ENCODE assay signal across 20 cellular contexts in genomic region chr1:53132176-53132575, GRCh38. TPM values are rescaled to one million over a fixed set of nuclear protein-coding genes. Genes with fewer than 3 reads are reported as not detected.
DNase-seq lines count a peak whose midpoint lies in the region; ATAC-seq, FAIRE-seq and TF ChIP-seq lines count a peak whose summit lies in the region.
"Had no signal": no experiment of that assay in that cellular context is flagged by ENCODE, and none has a peak within 500 bp of the region (broad histone marks: within the 10 kb centered on the region; RNA-seq: fewer than 3 reads in every experiment).

No MANE protein-coding gene starts in this region.

- H3K27ac ChIP-seq in right lobe of liver (no peak overlapping the region), HepG2 (ENCODE audit: extremely low read length, insufficient read depth, low read length) (no peak overlapping the region), muscle layer of colon (ENCODE audit: low read depth, low read length) (peak overlapping the region; percentile 71), spleen (no peak overlapping the region)
- H3K27ac ChIP-seq: BLaER1 treated with 17β-estradiol and CSF1 and Interleukin-3, amounts not matched to agents 10 nM and 100 nM; GM23248 had no signal

- FAIRE-seq in HepG2 (lab: Jason Lieb, UNC) (no peak), frontal cortex (lab: Jason Lieb, UNC) (no peak)
- FAIRE-seq: A204.1, G401.6 had no signal

- TF ChIP-seq CTCF in right lobe of liver (IDR thresholded peaks at IDR 0.05) (no peak), HepG2 (CRISPR knock-in tag; IDR thresholded peaks at IDR 0.05) (no peak), spleen (IDR thresholded peaks at IDR 0.05 in 8 of 11, conservative IDR thresholded peaks at IDR 0.05 in 3 of 11) (no peak), foreskin fibroblast (IDR thresholded peaks at IDR 0.05; ENCODE audit: low read depth, low read length) (no peak)

- TF ChIP-seq RAD21 in HepG2 (CRISPR knock-in tag; IDR thresholded peaks at IDR 0.05): no peak

- no peak for ATAC-seq in right lobe of liver
- no peak for ATAC-seq in HepG2
- ATAC-seq in GM21367 (IDR thresholded peaks at IDR 0.05; ENCODE audit: unreplicated experiment): no peak
- ATAC-seq: HCT116 had no signal

- intact Hi-C loops in right lobe of liver (cut with DNase I) (no loop called here), HepG2 (cut with micrococcal nuclease; ENCODE audit: unreplicated experiment) (no loop called here), spleen (cut with DNase I; ENCODE audit: low total_unique reads) (no loop called here)

- H3K9ac ChIP-seq in HepG2 (ENCODE audit: insufficient read depth, low read depth, low read length) (no peak overlapping the region), muscle layer of colon (ENCODE audit: low read length) (no peak overlapping the region)
- H3K9ac ChIP-seq: BLaER1 treated with 17β-estradiol and CSF1 and Interleukin-3, amounts not matched to agents 10 nM and 100 nM; GM23248 had no signal

- no peak overlapping the region for H3K4me2 ChIP-seq in HepG2 (ENCODE audit: low read depth, low read length)
- H3K4me2 ChIP-seq: BLaER1 treated with 17β-estradiol and CSF1 and Interleukin-3, amounts not matched to agents 10 nM and 100 nM had no signal

- TF ChIP-seq POLR2A in right lobe of liver (IDR thresholded peaks at IDR 0.05) (no peak), HepG2 (IDR thresholded peaks at IDR 0.05; ENCODE audit: insufficient read depth in 1 of 2, low read depth in 2 of 2, low read length in 2 of 2) (no peak), spleen (IDR thresholded peaks at IDR 0.05) (no peak)

- no peak for TF ChIP-seq EP300 in HepG2 (IDR thresholded peaks at IDR 0.05; ENCODE audit: low read depth in 2 of 2, low read length in 2 of 2)
- TF ChIP-seq EP300 in HepG2 (CRISPR knock-in tag; IDR thresholded peaks at IDR 0.05; ENCODE audit: borderline replicate concordance): no peak

- POLR2A ChIA-PET in HepG2 (lab: Yijun Ruan, JAX): interaction anchor here (0.9 to 2.6 kb wide), 5 partner anchors 11 to 58 kb away, joined by 3 to 7 read pairs (median 4); no protein-coding TSS in a partner anchor

- H3K36me3 ChIP-seq in right lobe of liver: no peaks in the 10 kb centered on the region
- no peaks in the 10 kb centered on the region for H3K36me3 ChIP-seq in HepG2 (replicated peaks in 1 of 2; ENCODE audit: control insufficient read depth in 1 of 2, insufficient read depth in 2 of 2, low read length in 2 of 2)
- no peaks in the 10 kb centered on the region for H3K36me3 ChIP-seq in muscle layer of colon (ENCODE audit: insufficient read depth, low read length)
- H3K36me3 ChIP-seq in spleen: no peaks in the 10 kb centered on the region
- H3K36me3 ChIP-seq: BLaER1 treated with 17β-estradiol and CSF1 and Interleukin-3, amounts not matched to agents 10 nM and 100 nM; MG63 had no signal

- in situ Hi-C loops in HepG2 (cut with HindIII; ENCODE audit: extremely low pct_ligation_motif_present, low pct_unique_long_range_greater_than_20kb): no loop called here

- CTCF ChIA-PET in HepG2 (lab: Yijun Ruan, JAX; ENCODE audit: low intra/inter-chr PET ratio, low total read pairs): no interaction called here

- BruUV-seq in HepG2 (replicated peaks; lab: Mats Ljungman, UMichigan): no TSS peak

- H4K20me1 ChIP-seq in HepG2 (ENCODE audit: insufficient read depth, low read length): no peaks in the 10 kb centered on the region
- H4K20me1 ChIP-seq: BLaER1 treated with 17β-estradiol and CSF1 and Interleukin-3, amounts not matched to agents 10 nM and 100 nM had no signal

- peak in 2 of 3 donors; percentile 23 to 29 for DNase-seq in right lobe of liver
- no peak for DNase-seq in HepG2 (ENCODE audit: low spot score)
- peak; percentile 44 for DNase-seq in spleen
- no peak for DNase-seq in HT-29 (ENCODE audit: low spot score)
- DNase-seq in frontal cortex (ENCODE audit: low spot score in 2 of 2): no peak
- DNase-seq in foreskin fibroblast: no peak
- DNase-seq: DND-41, GM23248, Karpas-422, MG63, NCI-H1105, NCI-H1694, NCI-H510A treated with DMSO at 0.1 percent for 48 hours, NCI-H82 had no signal

- H3K79me2 ChIP-seq in HepG2 (ENCODE audit: insufficient read depth, low read length): no peaks in the 10 kb centered on the region

- H3K4me1 ChIP-seq in right lobe of liver: no peaks in the 10 kb centered on the region
- peaks cover 75% of the 10 kb centered on the region for H3K4me1 ChIP-seq in HepG2 (ENCODE audit: insufficient read depth, low read length)
- peaks cover 69% of the 10 kb centered on the region for H3K4me1 ChIP-seq in muscle layer of colon (ENCODE audit: insufficient read depth, low read length)
- H3K4me1 ChIP-seq in spleen: peaks cover 0 to 6% (median 0%) of the 10 kb centered on the region in 6 donors
- H3K4me1 ChIP-seq: BLaER1 treated with 17β-estradiol and CSF1 and Interleukin-3, amounts not matched to agents 10 nM and 100 nM had no signal

- H2AFZ ChIP-seq in HepG2 (ENCODE audit: low read length): no peak overlapping the region
- H2AFZ ChIP-seq: GM23248 had no signal

- H3K27me3 ChIP-seq in right lobe of liver (no peaks in the 10 kb centered on the region), HepG2 (ENCODE audit: control insufficient read depth in 1 of 2, insufficient read depth in 2 of 2, low read length in 2 of 2) (peaks cover 3 to 5% of the 10 kb centered on the region in 2 experiments; a peak in 3 of 5 replicates), muscle layer of colon (ENCODE audit: control insufficient read depth in 1 of 2, insufficient read depth in 2 of 2, low read length in 2 of 2) (no peaks in the 10 kb centered on the region), spleen (replicated peaks in 1 of 7) (no peaks in the 10 kb centered on the region)
- H3K27me3 ChIP-seq: BLaER1 treated with 17β-estradiol and CSF1 and Interleukin-3, amounts not matched to agents 10 nM and 100 nM; MG63 had no signal

- 70% methylated on average over 8 of the region's 8 CpGs for WGBS in right lobe of liver (ENCODE audit: insufficient coverage, low coverage, low lambda C conversion rate, missing lambda C conversion rate)
- WGBS in HepG2 (ENCODE audit: low lambda C conversion rate): 80% methylated on average over 8 of the region's 8 CpGs
- 78 to 88% (median 85%) methylated on average over 8 of the region's 8 CpGs for WGBS in spleen, 5 donors

- H3K4me3 ChIP-seq in right lobe of liver (no peak overlapping the region), HepG2 (replicated peaks in 1 of 3; ENCODE audit: insufficient read depth in 1 of 3, low read depth in 2 of 3, low read length in 3 of 3) (no peak overlapping the region), muscle layer of colon (ENCODE audit: low read depth in 1 of 2, low read length in 2 of 2) (no peak overlapping the region), spleen (no peak overlapping the region), foreskin fibroblast (ENCODE audit: low read depth in 1 of 2, low read length in 2 of 2) (no peak overlapping the region)
- H3K4me3 ChIP-seq: BLaER1 treated with 17β-estradiol and CSF1 and Interleukin-3, amounts not matched to agents 10 nM and 100 nM; GM23248; MG63 had no signal

- no peaks in the 10 kb centered on the region for H3K9me3 ChIP-seq in right lobe of liver
- H3K9me3 ChIP-seq in HepG2 (ENCODE audit: low read length): no peaks in the 10 kb centered on the region
- H3K9me3 ChIP-seq in muscle layer of colon (ENCODE audit: low read length): no peaks in the 10 kb centered on the region
- peaks cover 0 to 4% (median 1%) of the 10 kb centered on the region in 8 donors for H3K9me3 ChIP-seq in spleen
- H3K9me3 ChIP-seq: MG63 had no signal

TF ChIP-seq in HepG2, 621 proteins besides CTCF, POLR2A, EP300 and RAD21 (continues in another document):
- TF ChIP-seq SAFB2 (CRISPR knock-in tag; IDR thresholded peaks at IDR 0.05; ENCODE audit: borderline replicate concordance, low read depth) (no peak), RBAK (CRISPR knock-in tag; IDR thresholded peaks at IDR 0.05) (no peak)
- TF ChIP-seq, protein P1, sequence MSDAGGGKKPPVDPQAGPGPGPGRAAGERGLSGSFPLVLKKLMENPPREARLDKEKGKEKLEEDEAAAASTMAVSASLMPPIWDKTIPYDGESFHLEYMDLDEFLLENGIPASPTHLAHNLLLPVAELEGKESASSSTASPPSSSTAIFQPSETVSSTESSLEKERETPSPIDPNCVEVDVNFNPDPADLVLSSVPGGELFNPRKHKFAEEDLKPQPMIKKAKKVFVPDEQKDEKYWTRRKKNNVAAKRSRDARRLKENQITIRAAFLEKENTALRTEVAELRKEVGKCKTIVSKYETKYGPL (CRISPR knock-in tag; IDR thresholded peaks at IDR 0.05): no peak

RNA-seq across cellular contexts. Expression of gene SLC1A7, which starts 10.3 kb away (rescaled TPM):
- 1 to 10 TPM in 1 of 6 experiments, under 1 TPM in 5; 0.31 to 1.3 (median 0.61) TPM for total RNA-seq in right lobe of liver
- 0.04 TPM in 1 of 2 replicates, not detected in the other for total RNA-seq in HepG2 (2016; rRNA removed; fragmentation: Illumina TruSeq; extraction: Trizol)
- total RNA-seq in HepG2 (2016; cell fraction: cytosol; rRNA removed; fragmentation: Illumina TruSeq; extraction: Trizol; ENCODE audit: low read depth): 0.10 TPM in 1 of 2 replicates, not detected in the other
- 0.10 TPM in 1 of 2 replicates, not detected in the other for total RNA-seq in HepG2 (2016; cell fraction: insoluble cytoplasmic fraction; rRNA removed; fragmentation: Illumina TruSeq; extraction: Trizol)
- total RNA-seq in HepG2 (2016; cell fraction: membrane; rRNA removed; fragmentation: Illumina TruSeq; extraction: Trizol): not detected in 2 replicates
- total RNA-seq in HepG2 (2016; cell fraction: nucleus; rRNA removed; fragmentation: Illumina TruSeq; extraction: Trizol): not detected in 2 replicates
- polyA plus RNA-seq in HepG2 (2011; rRNA removed): 2.0 and 4.8 TPM in 2 replicates
- polyA plus RNA-seq in HepG2 (2011; cell fraction: cytosol; rRNA removed): 1.7 and 1.9 TPM in 2 replicates
- polyA plus RNA-seq in HepG2 (2011; cell fraction: nucleus; rRNA removed): 10.0 and 14.8 TPM in 2 replicates
- 8.9 and 11.0 TPM in 2 replicates for polyA plus RNA-seq in HepG2 (2012)
- not detected in 2 replicates for polyA plus RNA-seq in HepG2 (2016; cell fraction: cytosol; fragmentation: Illumina TruSeq; extraction: Trizol; ENCODE audit: low read depth)
- not detected in 2 replicates for polyA plus RNA-seq in HepG2 (2016; cell fraction: insoluble cytoplasmic fraction; fragmentation: Illumina TruSeq; extraction: Trizol; ENCODE audit: low read depth)
- polyA plus RNA-seq in HepG2 (2016; cell fraction: membrane; fragmentation: Illumina TruSeq; extraction: Trizol; ENCODE audit: low read depth): 0.07 TPM in 1 of 2 replicates, not detected in the other
- not detected in 2 replicates for polyA plus RNA-seq in HepG2 (2016; cell fraction: nucleus; fragmentation: Illumina TruSeq; extraction: Trizol; ENCODE audit: insufficient read depth, low read depth)
- 2.1 TPM in 1 of 2 replicates, not detected in the other for polyA minus RNA-seq in HepG2 (2011; rRNA and poly(A)+ RNA removed; ENCODE audit: low replicate concordance)
- polyA minus RNA-seq in HepG2 (2011; cell fraction: cytosol; rRNA and poly(A)+ RNA removed): 0.70 and 0.99 TPM in 2 replicates
- polyA minus RNA-seq in HepG2 (2011; cell fraction: nucleus; rRNA and poly(A)+ RNA removed): 0.77 and 2.1 TPM in 2 replicates
- under 1 TPM in 1 of 7 donors, not detected in 6; 0.10 TPM for total RNA-seq in spleen
- under 1 TPM; 0.02 to 0.19 (median 0.07) TPM for polyA plus RNA-seq in spleen
- 1.4 and 3.1 TPM in 2 replicates for total RNA-seq in HT-29 (2014; rRNA removed; shearing (Covaris generic))
- not detected for total RNA-seq in frontal cortex
- total RNA-seq: GM23248 had no signal

Comparison
In these comparisons a context has a peak if more than half of its experiments do, and no peak if none do; other contexts are left out.
1. DNase-seq: peak in right lobe of liver (2 of 3) and spleen (single experiment); none in HepG2 (single experiment), HT-29 (single experiment), frontal cortex (0 of 2) and foreskin fibroblast (0 of 2).